ENCODE assay signal across 9 cellular contexts in the genomic region with DNA sequence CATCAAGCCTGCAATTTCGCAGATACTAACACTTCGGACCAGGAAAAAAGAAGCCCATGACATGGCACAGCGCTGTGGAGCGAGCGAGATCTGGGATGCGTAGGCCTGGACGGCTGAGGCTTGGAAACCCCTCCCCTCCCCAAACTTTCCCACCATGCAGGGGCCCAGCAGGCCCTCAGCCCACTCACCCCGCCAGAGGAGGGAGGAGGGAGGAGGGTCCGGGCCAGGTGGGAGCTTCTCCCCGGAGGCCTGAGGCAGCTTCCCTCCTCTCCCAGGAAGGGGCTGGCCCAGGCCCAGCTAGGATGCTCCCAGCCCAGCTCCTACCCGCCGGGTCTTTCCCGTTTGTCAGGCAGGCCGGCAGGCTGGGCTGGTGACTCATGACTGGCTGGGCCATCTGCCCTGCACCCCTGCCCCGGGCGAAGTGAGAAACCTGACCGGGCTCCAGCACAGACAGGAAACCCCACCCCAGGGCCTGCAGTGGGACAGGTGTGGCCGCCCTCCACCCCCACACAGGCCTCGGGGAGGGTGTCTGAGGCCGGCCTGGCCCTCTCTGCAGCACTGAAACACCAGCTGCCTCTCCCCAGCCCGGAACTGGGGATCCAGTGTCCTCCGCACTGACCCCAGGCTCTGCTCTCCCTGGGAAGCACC. TPM values are rescaled to one million over a fixed set of nuclear protein-coding genes. Genes with fewer than 3 reads are reported as not detected.
DNase-seq lines count a peak whose midpoint lies in the region; ATAC-seq, FAIRE-seq and TF ChIP-seq lines count a peak whose summit lies in the region.
"Had no signal": no experiment of that assay in that cellular context is flagged by ENCODE, and none has a peak within 500 bp of the region (broad histone marks: within the 10 kb centered on the region; RNA-seq: fewer than 3 reads in every experiment).

No MANE protein-coding gene starts in this region.

- no peak for TF ChIP-seq POLR2A in GM12892 (IDR thresholded peaks at IDR 0.05; ENCODE audit: low read depth, low read length)

- peak overlapping the region; percentile 28; the same call in 1 of the 2 replicates for H3K27ac ChIP-seq in HUES64 (ENCODE audit: low read depth, low read length)
- peak overlapping the region; percentile 89 for H3K27ac ChIP-seq in rectal smooth muscle tissue (ENCODE audit: low read depth, low read length)

- H3K27me3 ChIP-seq in HUES64 (ENCODE audit: insufficient read depth, low read length) (no peaks in the 10 kb centered on the region), rectal smooth muscle tissue (ENCODE audit: control insufficient read depth, insufficient read depth, low read length) (peaks cover 2% of the 10 kb centered on the region)

- WGBS in HUES64 = 28% methylated on average over 18 of the region's 22 CpGs

- DNase-seq in AML-193 (lab: John Stamatoyannopoulos, UW) = peak; percentile 40 to 53
- peak; percentile 90 for DNase-seq in T1000 (lab: John Stamatoyannopoulos, UW)
- peak; percentile 89 for DNase-seq in Right ventricle myocardium superior
- DNase-seq in activated naive CD4-positive, alpha-beta T cell treated with anti-CD3 and anti-CD28 coated beads, Interleukin-2, amount 50 U/mL, for 72 hours (ENCODE audit: low spot score in 2 of 2) = no peak
- no peak for DNase-seq in GM12892 (ENCODE audit: insufficient read length)

- no peaks in the 10 kb centered on the region for H3K9me3 Mint-ChIP-seq in activated naive CD4-positive, alpha-beta T cell treated with anti-CD3 and anti-CD28 coated beads, Interleukin-2, amount 50 U/mL, for 72 hours

- no peak for FAIRE-seq in GM12892 (lab: Jason Lieb, UNC)
- FAIRE-seq: frontal cortex had no signal

- ATAC-seq in Right ventricle myocardium superior (ENCODE audit: poor library complexity) (peak; percentile 65), HG03045 (IDR thresholded peaks at IDR 0.05; ENCODE audit: unreplicated experiment) (no peak)
- no peak for ATAC-seq in activated naive CD4-positive, alpha-beta T cell treated with anti-CD3 and anti-CD28 coated beads, Interleukin-2, amount 50 U/mL, for 72 hours

- no peaks in the 10 kb centered on the region for H3K36me3 ChIP-seq in HUES64 (ENCODE audit: insufficient read depth, low read length)
- H3K36me3 ChIP-seq in rectal smooth muscle tissue (ENCODE audit: control insufficient read depth, insufficient read depth, low read length) = no peaks in the 10 kb centered on the region

- no peak overlapping the region for H3K4me3 ChIP-seq in HUES64 (ENCODE audit: low read length)
- H3K4me3 ChIP-seq in rectal smooth muscle tissue (ENCODE audit: low read length) = peak overlapping the region; percentile 5

- H3K9me3 ChIP-seq in HUES64 (ENCODE audit: insufficient read depth, low read depth, low read length) = no peaks in the 10 kb centered on the region

- intact Hi-C loops in Right ventricle myocardium superior (cut with DNase I) = no loop called here

- H3K9ac ChIP-seq in HUES64 (ENCODE audit: low read depth, low read length) (peak overlapping the region; percentile 33; the same call in 1 of the 2 replicates), rectal smooth muscle tissue (ENCODE audit: low read length) (no peak overlapping the region)

- H3K27ac Mint-ChIP-seq in activated naive CD4-positive, alpha-beta T cell treated with anti-CD3 and anti-CD28 coated beads, Interleukin-2, amount 50 U/mL, for 72 hours = no peak overlapping the region

- no peaks in the 10 kb centered on the region for H3K36me3 Mint-ChIP-seq in activated naive CD4-positive, alpha-beta T cell treated with anti-CD3 and anti-CD28 coated beads, Interleukin-2, amount 50 U/mL, for 72 hours

- H3K4me1 ChIP-seq in HUES64 (ENCODE audit: insufficient read depth, low read length) (peaks cover 20% of the 10 kb centered on the region), rectal smooth muscle tissue (ENCODE audit: control insufficient read depth, insufficient read depth, low read length) (peaks cover 17% of the 10 kb centered on the region)

RNA-seq across cellular contexts. Expression of a gene that starts 34.3 kb away (rescaled TPM):
- 22.2 TPM for polyA plus RNA-seq in HUES64 (2013, experiment 1 of 2)
- polyA plus RNA-seq in HUES64 (2013, experiment 2 of 2) = 20.5 TPM
- total RNA-seq in Right ventricle myocardium superior = 41.3 TPM
- total RNA-seq in activated naive CD4-positive, alpha-beta T cell treated with anti-CD3 and anti-CD28 coated beads, Interleukin-2, amount 50 U/mL, for 72 hours = 10 to 100 TPM; 19.9 to 72.0 TPM
- polyA plus RNA-seq in GM12892 (2012; ENCODE audit: missing spikeins) = 20.1 TPM

Comparison
In these comparisons a context has a peak if more than half of its experiments do, and no peak if none do; other contexts are left out.
1. DNase-seq: peak in AML-193 (2 of 2), T1000 (single experiment) and Right ventricle myocardium superior (single experiment); none in activated naive CD4-positive, alpha-beta T cell treated with anti-CD3 and anti-CD28 coated beads, Interleukin-2, amount 50 U/mL, for 72 hours (0 of 2) and GM12892 (single experiment).